In the genomic region with DNA sequence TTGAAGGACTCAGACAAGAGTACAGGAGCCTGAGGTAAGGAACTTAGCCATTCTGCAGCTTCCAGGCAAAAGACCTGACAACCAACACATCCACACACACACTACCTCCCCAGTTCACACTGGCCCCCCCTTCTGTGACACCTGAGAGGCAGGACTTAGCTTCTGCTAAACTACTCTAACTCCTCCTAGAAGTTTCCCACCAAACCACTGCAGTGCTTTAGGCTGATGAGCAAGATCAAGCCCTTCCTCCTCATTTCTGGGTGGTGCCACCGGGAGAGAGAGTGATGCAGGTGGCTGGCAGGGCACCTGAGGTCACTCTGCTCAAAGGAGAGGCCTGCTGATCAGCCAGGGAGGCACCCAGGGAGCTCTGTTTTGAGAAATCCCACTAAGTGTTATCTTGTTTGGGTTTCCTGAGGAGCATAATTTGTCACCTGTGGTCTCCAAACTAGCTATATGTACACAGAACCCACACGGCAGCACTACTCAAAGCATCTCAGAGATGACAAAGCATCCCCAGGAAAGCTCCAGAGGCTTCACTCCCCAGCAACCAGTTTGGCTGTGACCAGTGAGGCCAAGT, we compare ENCODE assay signal across 17 cellular contexts.
DNase-seq lines count a peak whose midpoint lies in the region; ATAC-seq and TF ChIP-seq lines count a peak whose summit lies in the region.
"Had no signal": no experiment of that assay in that cellular context is flagged by ENCODE, and none has a peak within 500 bp of the region (broad histone marks: within the 10 kb centered on the region; RNA-seq: fewer than 3 reads in every experiment).

No MANE protein-coding gene starts in this region.

- no peaks in the 10 kb centered on the region for H3K9me3 Mint-ChIP-seq in osteocyte (ENCODE audit: unreplicated experiment)
- H3K9me3 Mint-ChIP-seq: CD4-positive, alpha-beta memory T cell had no signal

- no peaks in the 10 kb centered on the region for H3K4me1 ChIP-seq in HAP-1

- intact Hi-C loops in left cardiac atrium (cut with DNase I), result loop anchor here in 1 of 2 donors (10.0 kb wide), 2 partner anchors 58 to 188 kb away; a partner anchor contains a TSS

- H3K27ac Mint-ChIP-seq in osteocyte (ENCODE audit: unreplicated experiment), result no peak overlapping the region

- H3K36me3 ChIP-seq in WERI-Rb-1 (no peaks in the 10 kb centered on the region), HAP-1 (replicated peaks) (no peaks in the 10 kb centered on the region)
- H3K36me3 ChIP-seq: MG63 had no signal

- in situ Hi-C loops in HAP-1 (cut with MboI; ENCODE audit: low sequenced_read_pairs), result loop anchor here (25.0 kb wide), 1 partner anchor 356 kb away; no protein-coding TSS in a partner anchor

- peaks cover 28% of the 10 kb centered on the region for H3K27me3 Mint-ChIP-seq in osteocyte (ENCODE audit: unreplicated experiment)

- no peak overlapping the region for H3K27ac ChIP-seq in WERI-Rb-1
- H3K27ac ChIP-seq: RWPE1 had no signal

- TF ChIP-seq CTCF in WERI-Rb-1 (IDR thresholded peaks at IDR 0.05; ENCODE audit: low read depth, low read length) (no peak), osteocyte (IDR thresholded peaks at IDR 0.05) (no peak)

- no peaks in the 10 kb centered on the region for H3K36me3 Mint-ChIP-seq in osteocyte (ENCODE audit: unreplicated experiment)
- H3K36me3 Mint-ChIP-seq: CD4-positive, alpha-beta memory T cell had no signal

- DNase-seq in NCI-H748 (lab: John Stamatoyannopoulos, UW; ENCODE audit: unreplicated experiment), result peak; percentile 30
- DNase-seq in NCI-H748 treated with DMSO at 0.1 percent for 48 hours (lab: John Stamatoyannopoulos, UW), result no peak
- peak; percentile 27 for DNase-seq in Jurkat, Clone E6-1 (ENCODE audit: low read depth, low spot score)
- peak; percentile 50 for DNase-seq in WERI-Rb-1
- DNase-seq in osteocyte (ENCODE audit: extremely low spot score, unreplicated experiment), result peak; percentile 60
- DNase-seq in stimulated activated CD4-positive, alpha-beta T cell treated with anti-CD3 and anti-CD28 coated beads, Interleukin-4, amount 100 ng/mL, for 1 hour, result no peak
- no peak for DNase-seq in left cardiac atrium
- DNase-seq in HAP-1 (ENCODE audit: low spot score in 2 of 2), result no peak
- DNase-seq: CD4-positive, alpha-beta memory T cell; DMS79 treated with DMSO at 0.1 percent for 48 hours; Karpas-422; MG63; NCI-H1092 treated with DMSO at 0.1 percent for 48 hours; NCI-H187 treated with DMSO at 0.1 percent for 48 hours; NCI-H2171 treated with DMSO at 0.1 percent for 48 hours; NCI-H446 treated with DMSO at 0.1 percent for 48 hours had no signal

- H3K4me1 Mint-ChIP-seq in osteocyte (ENCODE audit: unreplicated experiment), result peaks cover 11% of the 10 kb centered on the region
- H3K4me1 Mint-ChIP-seq: CD4-positive, alpha-beta memory T cell had no signal

- no peak overlapping the region for H3K4me3 ChIP-seq in Jurkat, Clone E6-1 (ENCODE audit: low read length)
- H3K4me3 ChIP-seq in WERI-Rb-1 (ENCODE audit: low read depth, low read length) (no peak overlapping the region), HAP-1 (no peak overlapping the region)
- H3K4me3 ChIP-seq: MG63 had no signal

- H3K4me3 Mint-ChIP-seq in osteocyte (ENCODE audit: unreplicated experiment), result no peak overlapping the region
- H3K4me3 Mint-ChIP-seq: CD4-positive, alpha-beta memory T cell had no signal

- no peaks in the 10 kb centered on the region for H3K9me3 ChIP-seq in WERI-Rb-1 (ENCODE audit: severe bottlenecking)
- H3K9me3 ChIP-seq in HAP-1, result no peaks in the 10 kb centered on the region
- H3K9me3 ChIP-seq: MG63 had no signal

- H3K27me3 ChIP-seq in WERI-Rb-1 (ENCODE audit: insufficient read depth, low read depth, severe bottlenecking) (no peaks in the 10 kb centered on the region), HAP-1 (ENCODE audit: low read depth) (no peaks in the 10 kb centered on the region)
- H3K27me3 ChIP-seq: MG63 had no signal

- no peak for ATAC-seq in left cardiac atrium

Comparison
In these comparisons a context has a peak if more than half of its experiments do, and no peak if none do; other contexts are left out.
1. DNase-seq: peak in NCI-H748 (single experiment), Jurkat, Clone E6-1 (single experiment), WERI-Rb-1 (single experiment) and osteocyte (single experiment); none in NCI-H748 treated with DMSO at 0.1 percent for 48 hours (single experiment), stimulated activated CD4-positive, alpha-beta T cell treated with anti-CD3 and anti-CD28 coated beads, Interleukin-4, amount 100 ng/mL, for 1 hour (single experiment), left cardiac atrium (single experiment) and HAP-1 (0 of 2).